Comparison of ENCODE assay signal across 18 cellular contexts in genomic region chr14:103072595-103073366, GRCh38. TPM values are rescaled to one million over a fixed set of nuclear protein-coding genes. Genes with fewer than 3 reads are reported as not detected.
DNase-seq lines count a peak whose midpoint lies in the region; ATAC-seq, FAIRE-seq and TF ChIP-seq lines count a peak whose summit lies in the region.
"Had no signal": no experiment of that assay in that cellular context is flagged by ENCODE, and none has a peak within 500 bp of the region (broad histone marks: within the 10 kb centered on the region; RNA-seq: fewer than 3 reads in every experiment).

No MANE protein-coding gene starts in this region.

- H3K27ac ChIP-seq in GM12878 (ENCODE audit: control insufficient read depth, insufficient read depth) (no peak overlapping the region), right lobe of liver (no peak overlapping the region)
- H3K27ac ChIP-seq: parathyroid adenoma had no signal

- no peak for TF ChIP-seq POLR2A in GM12878 (IDR thresholded peaks at IDR 0.05; ENCODE audit: low read depth, low read length)
- TF ChIP-seq POLR2A in right lobe of liver (IDR thresholded peaks at IDR 0.05) = no peak

- H3K9me3 ChIP-seq in GM12878 (replicated peaks; ENCODE audit: control insufficient read depth, insufficient read depth, low read length) = no peaks in the 10 kb centered on the region
- no peaks in the 10 kb centered on the region for H3K9me3 ChIP-seq in right lobe of liver
- no peaks in the 10 kb centered on the region for H3K9me3 ChIP-seq in HAP-1
- H3K9me3 ChIP-seq: SK-N-SH had no signal

- H3K79me2 ChIP-seq in GM12878 (ENCODE audit: control insufficient read depth, insufficient read depth, low read length) = no peaks in the 10 kb centered on the region
- H3K79me2 ChIP-seq: parathyroid adenoma had no signal

- 31% methylated on average over 19 of the region's 21 CpGs for WGBS in GM12878 (ENCODE audit: insufficient coverage, insufficient replicate concordance, low lambda C conversion rate, missing lambda C conversion rate)
- 90% methylated on average over 2 of the region's 21 CpGs for WGBS in right lobe of liver (ENCODE audit: insufficient coverage, low coverage, low lambda C conversion rate, missing lambda C conversion rate)

- H2AFZ ChIP-seq in GM12878 (ENCODE audit: control insufficient read depth, low read depth, low read length) = no peak overlapping the region
- H2AFZ ChIP-seq: parathyroid adenoma had no signal

- RAD21 ChIA-PET in GM12878 (lab: Charles Lee; ENCODE audit: unreplicated experiment) = interaction anchor here (1.2 to 2.3 kb wide), 2 partner anchors 17 to 373 kb away, joined by 3 to 6 read pairs; no protein-coding TSS in a partner anchor

- intact Hi-C loops in GM12878 (cut with micrococcal nuclease; ENCODE audit: unreplicated experiment) = no loop called here
- intact Hi-C loops in right lobe of liver (cut with DNase I) = loop anchor here in 1 of 2 donors (10.0 kb wide), 1 partner anchor 222 kb away; no protein-coding TSS in a partner anchor

- ATAC-seq in GM12878 (no peak), right lobe of liver (peak in 1 of 4 donors; percentile 32), HG02588 (IDR thresholded peaks at IDR 0.05; ENCODE audit: unreplicated experiment) (no peak)
- ATAC-seq: activated naive CD8-positive, alpha-beta T cell treated with anti-CD3 and anti-CD28 coated beads, Interleukin-2, amount 50 U/mL, for 24 hours had no signal

- BruUV-seq in GM12878 (replicated peaks; lab: Mats Ljungman, UMichigan) = no TSS peak

- H3K4me3 ChIP-seq in GM12878 (no peak overlapping the region), right lobe of liver (no peak overlapping the region), HAP-1 (no peak overlapping the region)

- TF ChIP-seq CTCF in GM13977 (IDR thresholded peaks at IDR 0.05; ENCODE audit: extremely low read depth, insufficient read depth, missing control alignments) (peak; percentile 12), GM12878 (IDR thresholded peaks at IDR 0.05 in 2 of 3, conservative IDR thresholded peaks at IDR 0.05 in 1 of 3; ENCODE audit: control insufficient read depth in 2 of 3, extremely low read depth in 1 of 3, insufficient read depth in 1 of 3, low read depth in 3 of 3, low read length in 3 of 3) (peak in 1 of 3 experiments; percentile 1; a peak in 1 of 6 replicates), right lobe of liver (IDR thresholded peaks at IDR 0.05) (no peak)

- in situ Hi-C loops in GM13977 (cut with MboI; ENCODE audit: low pct_unique_long_range_greater_than_20kb, low sequenced_read_pairs, unreplicated experiment) = no loop called here
- in situ Hi-C loops in GM12878 (cut with MboI) = no loop called here
- in situ Hi-C loops in HAP-1 (cut with MboI; ENCODE audit: low sequenced_read_pairs) = no loop called here

- CTCF ChIA-PET in GM12878 (lab: Yijun Ruan, JAX) = interaction anchor here (4.3 kb wide), 1 partner anchor 378 kb away, joined by 25 read pairs; no protein-coding TSS in a partner anchor

- H3K27me3 ChIP-seq in GM12878 (replicated peaks in 1 of 2; ENCODE audit: control insufficient read depth in 2 of 2, insufficient read depth in 2 of 2, low read length in 1 of 2) (no peaks in the 10 kb centered on the region; a peak in 2 of 4 replicates), right lobe of liver (no peaks in the 10 kb centered on the region), HAP-1 (ENCODE audit: low read depth) (no peaks in the 10 kb centered on the region)

- TF ChIP-seq RAD21 in GM12878 (IDR thresholded peaks at IDR 0.05; ENCODE audit: insufficient read depth, low read depth, low read length) = no peak

- H3K36me3 ChIP-seq in GM12878 (ENCODE audit: control insufficient read depth in 2 of 2, insufficient read depth in 2 of 2, low read length in 1 of 2) (no peaks in the 10 kb centered on the region), right lobe of liver (no peaks in the 10 kb centered on the region), HAP-1 (replicated peaks) (no peaks in the 10 kb centered on the region)

- TF ChIP-seq EP300 in GM12878 (IDR thresholded peaks at IDR 0.05; ENCODE audit: borderline replicate concordance in 1 of 2, control insufficient read depth in 1 of 2, low read depth in 2 of 2, low read length in 2 of 2) = no peak

- SMC1A ChIA-PET in GM12878 (lab: Charles Lee; ENCODE audit: uncharacterized antibody, unreplicated experiment) = no interaction called here

- H4K20me1 ChIP-seq in GM12878 (ENCODE audit: control insufficient read depth, insufficient read depth) = no peaks in the 10 kb centered on the region

- no peak overlapping the region for H3K9ac ChIP-seq in GM12878 (ENCODE audit: control insufficient read depth, insufficient read depth, low read length)
- H3K9ac ChIP-seq: parathyroid adenoma, SK-N-SH had no signal

- H3K4me1 ChIP-seq in GM12878 (ENCODE audit: control insufficient read depth, insufficient read depth, low read length) (peaks cover 8% of the 10 kb centered on the region), right lobe of liver (peaks cover 0 to 8% (median 0%) of the 10 kb centered on the region in 4 donors), HAP-1 (peaks cover 5% of the 10 kb centered on the region)
- H3K4me1 ChIP-seq: parathyroid adenoma had no signal

- DNase-seq in 8988T (peak; percentile 31), GM13977 (ENCODE audit: low spot score) (no peak), GM12878 (ENCODE audit: low read depth, low spot score) (no peak), right lobe of liver (peak in 2 of 3 donors; percentile 53 to 59), dermis blood vessel endothelial cell (no peak), NCI-H748 (lab: John Stamatoyannopoulos, UW; ENCODE audit: unreplicated experiment) (no peak), HAP-1 (ENCODE audit: low spot score in 2 of 2) (no peak)
- DNase-seq: activated naive CD8-positive, alpha-beta T cell treated with anti-CD3 and anti-CD28 coated beads, Interleukin-2, amount 50 U/mL, for 24 hours; AML-193; DMS79; NCI-H2029 treated with DMSO at 0.1 percent for 48 hours; NCI-H82; SK-N-SH had no signal

- FAIRE-seq in GM12878 (lab: Jason Lieb, UNC) = no peak
- FAIRE-seq: colon, GM19239 had no signal

- H3K4me2 ChIP-seq in GM12878 (ENCODE audit: control insufficient read depth, insufficient read depth) = no peak overlapping the region
- H3K4me2 ChIP-seq: SK-N-SH had no signal

- POLR2A ChIA-PET in GM12878 (lab: Charles Lee) = no interaction called here

RNA-seq across cellular contexts. Expression of gene LBHD2, which starts 11.2 kb away (rescaled TPM):
- total RNA-seq in GM12878 (2013; cell fraction: nucleolus; rRNA removed) = not detected in 2 replicates
- not detected in 2 replicates for total RNA-seq in GM12878 (2014; rRNA removed)
- total RNA-seq in GM12878 (2014; rRNA removed; fragmentation: Illumina TruSeq; extraction: Trizol) = not detected in 2 replicates
- not detected in 2 replicates for total RNA-seq in GM12878 (2021)
- not detected for polyA plus RNA-seq in GM12878 (2011; ENCODE audit: low read depth)
- not detected in 2 replicates for polyA plus RNA-seq in GM12878 (2011; rRNA removed)
- not detected in 2 replicates for polyA plus RNA-seq in GM12878 (2011; cell fraction: cytosol; rRNA removed)
- not detected in 2 replicates for polyA plus RNA-seq in GM12878 (2011; cell fraction: nucleus; rRNA removed)
- polyA plus RNA-seq in GM12878 (2012) = not detected in 2 replicates
- polyA plus RNA-seq in GM12878 (2014; fragmentation: Illumina TruSeq; extraction: Trizol) = not detected in 2 replicates
- not detected for polyA plus RNA-seq in GM12878 (2014; fragmentation: Nextera tagmentation; extraction: Ambion mirVana)
- polyA plus RNA-seq in GM12878 (2014; rRNA removed) = not detected in 2 replicates
- polyA plus RNA-seq in GM12878 (2016; fragmentation: Nextera tagmentation; extraction: Ambion mirVana) = not detected
- polyA minus RNA-seq in GM12878 (2011; rRNA and poly(A)+ RNA removed) = not detected in 2 replicates
- polyA minus RNA-seq in GM12878 (2011; cell fraction: cytosol; rRNA and poly(A)+ RNA removed) = not detected in 2 replicates
- not detected in 2 replicates for polyA minus RNA-seq in GM12878 (2011; cell fraction: nucleus; rRNA and poly(A)+ RNA removed)
- not detected for total RNA-seq in right lobe of liver
- not detected in 2 replicates for total RNA-seq in dermis blood vessel endothelial cell
- total RNA-seq: mesothelial cell of epicardium had no signal
- polyA plus RNA-seq: SK-N-SH had no signal

RNA-seq across cellular contexts. Expression of gene CDC42BPB, which starts 15.4 kb away (rescaled TPM):
- 103 and 127 TPM in 2 replicates for total RNA-seq in GM12878 (2013; cell fraction: nucleolus; rRNA removed)
- total RNA-seq in GM12878 (2014; rRNA removed) (15.3 and 19.9 TPM in 2 replicates), GM12878 (2014; rRNA removed; fragmentation: Illumina TruSeq; extraction: Trizol) (10.0 and 10.7 TPM in 2 replicates), GM12878 (2021) (20.3 and 22.0 TPM in 2 replicates), right lobe of liver (10 to 100 TPM; 38.4 to 55.5 (median 43.0) TPM), dermis blood vessel endothelial cell (118 and 175 TPM in 2 replicates)
- 9.3 TPM for polyA plus RNA-seq in GM12878 (2011; ENCODE audit: low read depth)
- polyA plus RNA-seq in GM12878 (2011; rRNA removed) (17.4 and 22.1 TPM in 2 replicates), GM12878 (2014; fragmentation: Illumina TruSeq; extraction: Trizol) (8.4 and 15.9 TPM in 2 replicates), GM12878 (2014; fragmentation: Nextera tagmentation; extraction: Ambion mirVana) (under 1 TPM; 0.42 to 0.46 TPM), GM12878 (2014; rRNA removed) (18.3 and 23.6 TPM in 2 replicates), GM12878 (2016; fragmentation: Nextera tagmentation; extraction: Ambion mirVana) (1 to 10 TPM in 1 of 2 experiments, under 1 TPM in 1; 0.82 to 1.7 TPM)
- 23.8 and 26.2 TPM in 2 replicates for polyA plus RNA-seq in GM12878 (2011; cell fraction: cytosol; rRNA removed)
- polyA plus RNA-seq in GM12878 (2011; cell fraction: nucleus; rRNA removed) = 61.2 and 90.5 TPM in 2 replicates
- polyA plus RNA-seq in GM12878 (2012) = 12.2 and 14.2 TPM in 2 replicates
- 44.8 and 46.7 TPM in 2 replicates for polyA minus RNA-seq in GM12878 (2011; rRNA and poly(A)+ RNA removed)
- 14.2 and 15.8 TPM in 2 replicates for polyA minus RNA-seq in GM12878 (2011; cell fraction: cytosol; rRNA and poly(A)+ RNA removed)
- polyA minus RNA-seq in GM12878 (2011; cell fraction: nucleus; rRNA and poly(A)+ RNA removed) = 20.3 and 38.5 TPM in 2 replicates

RNA-seq across cellular contexts. Expression of gene EXOC3L4, which starts 21.7 kb away (rescaled TPM):
- not detected in 2 replicates for total RNA-seq in GM12878 (2013; cell fraction: nucleolus; rRNA removed)
- not detected in 2 replicates for total RNA-seq in GM12878 (2014; rRNA removed)
- not detected in 2 replicates for total RNA-seq in GM12878 (2014; rRNA removed; fragmentation: Illumina TruSeq; extraction: Trizol)
- not detected in 2 replicates for total RNA-seq in GM12878 (2021)
- not detected for polyA plus RNA-seq in GM12878 (2011; ENCODE audit: low read depth)
- not detected in 2 replicates for polyA plus RNA-seq in GM12878 (2011; rRNA removed)
- polyA plus RNA-seq in GM12878 (2011; cell fraction: cytosol; rRNA removed) = not detected in 2 replicates
- 0.15 TPM in 1 of 2 replicates, not detected in the other for polyA plus RNA-seq in GM12878 (2011; cell fraction: nucleus; rRNA removed)
- polyA plus RNA-seq in GM12878 (2012) = not detected in 2 replicates
- polyA plus RNA-seq in GM12878 (2014; fragmentation: Illumina TruSeq; extraction: Trizol) = not detected in 2 replicates
- not detected for polyA plus RNA-seq in GM12878 (2014; fragmentation: Nextera tagmentation; extraction: Ambion mirVana)
- not detected in 2 replicates for polyA plus RNA-seq in GM12878 (2014; rRNA removed)
- not detected for polyA plus RNA-seq in GM12878 (2016; fragmentation: Nextera tagmentation; extraction: Ambion mirVana)
- not detected in 2 replicates for polyA minus RNA-seq in GM12878 (2011; rRNA and poly(A)+ RNA removed)
- polyA minus RNA-seq in GM12878 (2011; cell fraction: cytosol; rRNA and poly(A)+ RNA removed) = not detected in 2 replicates
- not detected in 2 replicates for polyA minus RNA-seq in GM12878 (2011; cell fraction: nucleus; rRNA and poly(A)+ RNA removed)
- total RNA-seq in right lobe of liver = 10 to 100 TPM; 34.2 to 87.1 (median 48.1) TPM
- not detected in 2 replicates for total RNA-seq in dermis blood vessel endothelial cell
- total RNA-seq: mesothelial cell of epicardium had no signal

RNA-seq across cellular contexts. Expression of gene TNFAIP2, which starts 50.5 kb away (rescaled TPM):
- total RNA-seq in GM12878 (2013; cell fraction: nucleolus; rRNA removed) = 228 and 277 TPM in 2 replicates
- total RNA-seq in GM12878 (2014; rRNA removed) = 75.4 and 81.6 TPM in 2 replicates
- total RNA-seq in GM12878 (2014; rRNA removed; fragmentation: Illumina TruSeq; extraction: Trizol) = 51.0 and 58.3 TPM in 2 replicates
- total RNA-seq in GM12878 (2021) = 107 and 116 TPM in 2 replicates
- 25.2 TPM for polyA plus RNA-seq in GM12878 (2011; ENCODE audit: low read depth)
- 38.5 and 66.7 TPM in 2 replicates for polyA plus RNA-seq in GM12878 (2011; rRNA removed)
- 82.8 and 101 TPM in 2 replicates for polyA plus RNA-seq in GM12878 (2011; cell fraction: cytosol; rRNA removed)
- polyA plus RNA-seq in GM12878 (2011; cell fraction: nucleus; rRNA removed) = 340 and 362 TPM in 2 replicates
- 41.1 and 61.7 TPM in 2 replicates for polyA plus RNA-seq in GM12878 (2012)
- polyA plus RNA-seq in GM12878 (2014; fragmentation: Illumina TruSeq; extraction: Trizol) = 36.8 and 67.5 TPM in 2 replicates
- polyA plus RNA-seq in GM12878 (2014; fragmentation: Nextera tagmentation; extraction: Ambion mirVana) = 100 to 1,000 TPM in 1 of 2 experiments, 10 to 100 TPM in 1; 85.6 to 106 TPM
- polyA plus RNA-seq in GM12878 (2014; rRNA removed) = 137 and 150 TPM in 2 replicates
- polyA plus RNA-seq in GM12878 (2016; fragmentation: Nextera tagmentation; extraction: Ambion mirVana) = 1 to 10 TPM; 7.1 TPM
- polyA minus RNA-seq in GM12878 (2011; rRNA and poly(A)+ RNA removed) = 29.0 and 63.6 TPM in 2 replicates
- polyA minus RNA-seq in GM12878 (2011; cell fraction: cytosol; rRNA and poly(A)+ RNA removed) = 40.4 and 44.5 TPM in 2 replicates
- 25.3 and 36.6 TPM in 2 replicates for polyA minus RNA-seq in GM12878 (2011; cell fraction: nucleus; rRNA and poly(A)+ RNA removed)
- 100 to 1,000 TPM in 1 of 6 experiments, 10 to 100 TPM in 5; 23.2 to 122 (median 32.6) TPM for total RNA-seq in right lobe of liver
- 65.1 and 94.6 TPM in 2 replicates for total RNA-seq in dermis blood vessel endothelial cell

Comparison
In these comparisons a context has a peak if more than half of its experiments do, and no peak if none do; other contexts are left out.
1. DNase-seq: peak in 8988T (single experiment) and right lobe of liver (2 of 3); none in GM13977 (single experiment), GM12878 (single experiment), dermis blood vessel endothelial cell (single experiment), NCI-H748 (single experiment) and HAP-1 (0 of 2).
2. RNA of gene EXOC3L4, which starts 21.7 kb away (total RNA-seq): 34.2 to 87.1 TPM in right lobe of liver; not detected in GM12878 and not detected in dermis blood vessel endothelial cell; every median in the first group is over 10 times any median in the second.